30 cellular contexts compared by ENCODE assay signal in the genomic region with DNA sequence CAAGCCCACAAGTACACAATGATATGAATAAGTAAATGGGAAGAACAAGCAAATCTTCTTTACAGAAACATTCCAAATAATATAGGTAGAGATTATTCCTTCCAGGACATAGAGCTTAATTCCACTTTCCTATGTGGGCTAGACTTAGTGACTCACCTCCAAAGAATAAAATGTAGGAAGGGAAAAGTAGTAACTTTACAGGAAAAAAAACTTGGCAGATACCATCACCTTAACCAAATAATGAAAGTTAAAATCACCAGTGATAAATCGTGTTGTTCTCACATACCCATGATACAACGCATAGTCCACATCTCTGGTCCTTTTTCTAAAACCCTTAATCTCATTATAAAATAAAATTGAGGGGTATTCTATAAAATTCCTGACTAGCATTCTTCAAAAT.
"Had no signal": no experiment of that assay in that cellular context is flagged by ENCODE, and none has a peak within 500 bp of the region (broad histone marks: within the 10 kb centered on the region; RNA-seq: fewer than 3 reads in every experiment).

No MANE protein-coding gene starts in this region.

- H3K4me3 ChIP-seq: esophagus muscularis mucosa, gastroesophageal sphincter, heart right ventricle, left lung, neural progenitor cell, prostate gland, right atrium auricular region, smooth muscle cell, suprapubic skin, transverse colon, upper lobe of right lung, vagina had no signal

- ATAC-seq: gastroesophageal sphincter; heart right ventricle; left cardiac atrium; left lung; naive thymus-derived CD4-positive, alpha-beta T cell; sciatic nerve; stimulated activated naive CD8-positive, alpha-beta T cell treated with anti-CD3 and anti-CD28 coated beads, Interleukin-15, amount 100 ng/mL, for 72 hours; upper lobe of right lung had no signal

- H3K79me2 ChIP-seq: parathyroid adenoma had no signal

- H3K36me3 ChIP-seq: esophagus muscularis mucosa, gastroesophageal sphincter, heart right ventricle, left lung, neural progenitor cell, prostate gland, right atrium auricular region, suprapubic skin, transverse colon, upper lobe of right lung, vagina had no signal

- H3K27ac ChIP-seq: esophagus muscularis mucosa, foreskin keratinocyte, gastroesophageal sphincter, heart right ventricle, left lung, neural progenitor cell, parathyroid adenoma, prostate gland, right atrium auricular region, suprapubic skin, transverse colon, upper lobe of right lung, vagina had no signal

- DNase-seq: dermis blood vessel endothelial cell; effector memory CD4-positive, alpha-beta T cell; foreskin keratinocyte; heart right ventricle; hippocampal formation; left cardiac atrium; left lung; mesendoderm; midbrain; naive thymus-derived CD4-positive, alpha-beta T cell; stimulated activated CD4-positive, alpha-beta T cell treated with anti-CD3 and anti-CD28 coated beads, Interleukin-12 subunit alpha, Interleukin-12 subunit beta, amount 100 ng/mL, for 4 hours; stimulated activated CD4-positive, alpha-beta T cell treated with anti-CD3 and anti-CD28 coated beads, Interleukin-1b, Interleukin-23, amount 100 ng/mL, for 48 hours; stimulated activated CD4-positive, alpha-beta T cell treated with anti-CD3 and anti-CD28 coated beads, Interleukin-4, amount 100 ng/mL, for 1 hour; stimulated activated CD8-positive, alpha-beta memory T cell treated with anti-CD3 and anti-CD28 coated beads, Interleukin-4, amount 100 ng/mL, for 48 hours; stimulated activated naive CD4-positive, alpha-beta T cell; stimulated activated naive CD8-positive, alpha-beta T cell treated with anti-CD3 and anti-CD28 coated beads, Interleukin-15, amount 100 ng/mL, for 72 hours; transverse colon; upper lobe of right lung had no signal

- FAIRE-seq: endothelial cell of umbilical vein, islet of Langerhans had no signal

- H3K4me1 ChIP-seq: foreskin keratinocyte, gastroesophageal sphincter, left lung, neural progenitor cell, parathyroid adenoma, prostate gland, suprapubic skin, transverse colon, upper lobe of right lung, vagina had no signal

- H3K27me3 ChIP-seq: esophagus muscularis mucosa, foreskin keratinocyte, gastroesophageal sphincter, left lung, neural progenitor cell, right atrium auricular region, suprapubic skin, transverse colon, upper lobe of right lung, vagina had no signal

- H3K9me3 ChIP-seq: esophagus muscularis mucosa, gastroesophageal sphincter, heart right ventricle, left lung, prostate gland, right atrium auricular region, suprapubic skin, transverse colon, vagina had no signal

- H3K4me2 ChIP-seq: neural progenitor cell, smooth muscle cell had no signal

- H2AFZ ChIP-seq: neural progenitor cell, parathyroid adenoma had no signal

- H3K9ac ChIP-seq: neural progenitor cell, parathyroid adenoma had no signal
